13 cellular contexts compared by ENCODE assay signal in the genomic region with DNA sequence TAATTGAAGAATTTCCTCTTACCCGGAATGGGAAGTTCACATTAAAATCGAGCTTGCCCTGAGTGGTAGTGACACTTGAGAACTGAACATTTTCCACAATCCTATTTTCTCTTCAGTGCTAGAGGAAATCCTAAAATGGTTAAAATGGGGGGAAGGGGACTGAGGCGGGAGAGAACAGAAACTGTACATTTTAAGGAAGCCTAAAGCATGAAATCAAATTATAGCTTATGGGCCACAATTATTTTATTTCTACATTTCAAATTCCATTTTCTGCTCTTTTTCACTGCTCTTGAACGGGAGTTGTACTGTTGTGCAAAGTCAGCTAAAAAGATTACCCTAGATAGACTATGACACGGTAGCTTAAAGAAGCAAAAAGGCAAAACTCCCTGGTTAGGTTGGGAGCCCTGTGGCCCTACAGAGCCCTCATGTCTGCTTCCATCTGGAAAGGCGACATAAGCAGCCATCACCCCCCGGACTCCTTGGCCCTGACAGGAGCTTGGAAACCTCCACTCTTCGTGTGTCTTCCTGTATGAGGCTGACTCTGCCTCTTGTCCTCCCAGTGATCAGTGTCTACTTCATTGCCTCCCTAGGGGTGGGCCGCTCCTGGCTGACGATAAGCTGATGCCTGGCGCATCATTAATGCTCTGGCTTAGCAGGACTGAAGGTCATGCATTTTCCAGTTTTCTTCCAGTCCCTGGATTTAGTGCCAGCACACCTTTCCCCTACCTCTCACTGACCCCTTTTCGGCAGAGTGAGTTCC.
"Had no signal": no experiment of that assay in that cellular context is flagged by ENCODE, and none has a peak within 500 bp of the region (broad histone marks: within the 10 kb centered on the region; RNA-seq: fewer than 3 reads in every experiment).

No MANE protein-coding gene starts in this region.

- DNase-seq: activated CD4-positive, alpha-beta memory T cell treated with anti-CD3 and anti-CD28 coated beads, Interleukin-2, amount 10 ng/mL, durations not matched to agents 7 days and 5 days; activated CD8-positive, alpha-beta memory T cell treated with anti-CD3 and anti-CD28 coated beads, Interleukin-2, amount 50 U/mL, for 4 hours; activated gamma-delta T cell treated with Interleukin-2 at 50 U/mL for 16 hours; activated naive CD8-positive, alpha-beta T cell treated with anti-CD3 and anti-CD28 coated beads, Interleukin-2, amount 10 ng/mL, durations not matched to agents 7 days and 5 days; activated T-cell treated with anti-CD3 and anti-CD28 coated beads, Interleukin-2, amount 50 U/mL, for 72 hours; aorta; foreskin melanocyte; heart left ventricle; retina; stimulated activated CD4-positive, alpha-beta T cell treated with anti-CD3 and anti-CD28 coated beads, Interleukin-4, amount 100 ng/mL, for 4 hours; stomach had no signal

- H3K27ac Mint-ChIP-seq: activated CD4-positive, alpha-beta memory T cell treated with anti-CD3 and anti-CD28 coated beads, Interleukin-2, amount 10 ng/mL, durations not matched to agents 7 days and 5 days; activated naive CD8-positive, alpha-beta T cell treated with anti-CD3 and anti-CD28 coated beads, Interleukin-2, amount 10 ng/mL, durations not matched to agents 7 days and 5 days; activated T-cell treated with anti-CD3 and anti-CD28 coated beads, Interleukin-2, amount 50 U/mL, for 72 hours had no signal

- H3K27ac ChIP-seq: heart left ventricle, stomach, vagina, VCaP had no signal

- H3K36me3 Mint-ChIP-seq: activated naive CD8-positive, alpha-beta T cell treated with anti-CD3 and anti-CD28 coated beads, Interleukin-2, amount 10 ng/mL, durations not matched to agents 7 days and 5 days had no signal

- H3K4me1 ChIP-seq: vagina had no signal

- H3K9me3 Mint-ChIP-seq: activated CD4-positive, alpha-beta memory T cell treated with anti-CD3 and anti-CD28 coated beads, Interleukin-2, amount 10 ng/mL, durations not matched to agents 7 days and 5 days; activated naive CD8-positive, alpha-beta T cell treated with anti-CD3 and anti-CD28 coated beads, Interleukin-2, amount 10 ng/mL, durations not matched to agents 7 days and 5 days; activated T-cell treated with anti-CD3 and anti-CD28 coated beads, Interleukin-2, amount 50 U/mL, for 72 hours had no signal

- H3K4me3 ChIP-seq: heart left ventricle, stomach, vagina had no signal

- H3K27me3 ChIP-seq: heart left ventricle, stomach, vagina had no signal

- H3K9me3 ChIP-seq: heart left ventricle, stomach, vagina had no signal

- H3K4me1 Mint-ChIP-seq: activated CD4-positive, alpha-beta memory T cell treated with anti-CD3 and anti-CD28 coated beads, Interleukin-2, amount 10 ng/mL, durations not matched to agents 7 days and 5 days had no signal

- ATAC-seq: activated T-cell treated with anti-CD3 and anti-CD28 coated beads, Interleukin-2, amount 50 U/mL, for 72 hours; heart left ventricle had no signal

- H3K36me3 ChIP-seq: heart left ventricle, stomach, vagina had no signal

- H3K4me3 Mint-ChIP-seq: activated CD4-positive, alpha-beta memory T cell treated with anti-CD3 and anti-CD28 coated beads, Interleukin-2, amount 10 ng/mL, durations not matched to agents 7 days and 5 days; activated naive CD8-positive, alpha-beta T cell treated with anti-CD3 and anti-CD28 coated beads, Interleukin-2, amount 10 ng/mL, durations not matched to agents 7 days and 5 days; activated T-cell treated with anti-CD3 and anti-CD28 coated beads, Interleukin-2, amount 50 U/mL, for 72 hours had no signal
